1 cellular context compared by ENCODE assay signal in genomic region chr1:182662121-182662890, GRCh38.
TF ChIP-seq lines count a peak whose summit lies in the region.

No MANE protein-coding gene starts in this region.

TF ChIP-seq in A549, 52 proteins besides CTCF, POLR2A, EP300 and RAD21 (continued from another document):
- TF ChIP-seq PBX3 (IDR thresholded peaks at IDR 0.05) (no peak), SREBF2 (IDR thresholded peaks at IDR 0.05) (no peak), FOSL2 (IDR thresholded peaks at IDR 0.05) (no peak), FOSL2 (CRISPR knock-in tag; IDR thresholded peaks at IDR 0.05) (no peak), SMC3 (IDR thresholded peaks at IDR 0.05) (no peak)
